In genomic region chr1:30823969-30824735, GRCh38 we compare ENCODE assay signal across 8 cellular contexts.
DNase-seq lines count a peak whose midpoint lies in the region; ATAC-seq, FAIRE-seq and TF ChIP-seq lines count a peak whose summit lies in the region.

No MANE protein-coding gene starts in this region.

- intact Hi-C loops in naive thymus-derived CD4-positive, alpha-beta T cell (cut with micrococcal nuclease): no loop called here

- CTCF ChIA-PET in naive thymus-derived CD4-positive, alpha-beta T cell (lab: Charles Lee): no interaction called here

- peak; percentile 90 for ATAC-seq in RWPE2 (ENCODE audit: low read depth)
- peak; percentile 85 for ATAC-seq in naive thymus-derived CD4-positive, alpha-beta T cell

- H3K4me3 ChIP-seq in RWPE2 (ENCODE audit: severe bottlenecking): peak overlapping the region; percentile 32
- no peak overlapping the region for H3K4me3 ChIP-seq in naive thymus-derived CD4-positive, alpha-beta T cell (ENCODE audit: low read length)

- no peaks in the 10 kb centered on the region for H3K36me3 ChIP-seq in RWPE2 (ENCODE audit: low read depth)
- H3K36me3 ChIP-seq in naive thymus-derived CD4-positive, alpha-beta T cell (ENCODE audit: control insufficient read depth in 2 of 3, insufficient read depth in 3 of 3, low read length in 3 of 3): no peaks in the 10 kb centered on the region

- peaks cover 0 to 5% (median 0%) of the 10 kb centered on the region in 5 donors for H3K36me3 Mint-ChIP-seq in naive thymus-derived CD4-positive, alpha-beta T cell

- no peaks in the 10 kb centered on the region for H3K9me3 Mint-ChIP-seq in naive thymus-derived CD4-positive, alpha-beta T cell

- FAIRE-seq in H54 (lab: Jason Lieb, UNC): peak; percentile 68

- no peak; the same call in 1 of the 2 replicates for TF ChIP-seq POLR2A in H54 (IDR thresholded peaks at IDR 0.05; ENCODE audit: low read depth, low read length)

- DNase-seq in DMS53 (lab: John Stamatoyannopoulos, UW) (peak; percentile 99), H54 (ENCODE audit: insufficient read length, low spot score) (peak; percentile 98), M059J (ENCODE audit: low read depth) (peak; percentile 99), RWPE2 (ENCODE audit: low spot score) (peak; percentile 96), fibroblast of peridontal ligament (ENCODE audit: extremely low read depth) (peak; percentile 100)
- peak; percentile 46 for DNase-seq in activated effector memory CD4-positive, alpha-beta T cell treated with Interleukin-2 at 50 U/mL for 16 hours
- peak in 6 of 9 donors; percentile 2 to 66 (median 10) for DNase-seq in naive thymus-derived CD4-positive, alpha-beta T cell
- DNase-seq in stimulated activated naive CD4-positive, alpha-beta T cell treated with Interleukin-2 at 50 U/mL for 16 hours (lab: John Stamatoyannopoulos, UW): peak; percentile 47

- H3K4me1 Mint-ChIP-seq in naive thymus-derived CD4-positive, alpha-beta T cell: peaks cover 9 to 24% (median 15%) of the 10 kb centered on the region in 7 donors

- peak overlapping the region in 2 of 9 donors; percentile 21 to 69 for H3K27ac Mint-ChIP-seq in naive thymus-derived CD4-positive, alpha-beta T cell

- H3K4me1 ChIP-seq in RWPE2 (ENCODE audit: insufficient read depth, poor library complexity, severe bottlenecking): peaks cover 8% of the 10 kb centered on the region
- H3K4me1 ChIP-seq in naive thymus-derived CD4-positive, alpha-beta T cell (ENCODE audit: control insufficient read depth in 2 of 2, insufficient read depth in 2 of 2, low read length in 2 of 2): peaks cover 0 to 10% of the 10 kb centered on the region in 2 donors

- H3K27ac ChIP-seq in RWPE2 (ENCODE audit: poor library complexity, severe bottlenecking): peak overlapping the region; percentile 66
- no peak overlapping the region for H3K27ac ChIP-seq in naive thymus-derived CD4-positive, alpha-beta T cell (ENCODE audit: low read depth, low read length)

- peaks cover 61 to 75% (median 63%) of the 10 kb centered on the region in 5 donors for H3K27me3 Mint-ChIP-seq in naive thymus-derived CD4-positive, alpha-beta T cell

- H3K27me3 ChIP-seq in RWPE2 (ENCODE audit: insufficient read depth, poor library complexity, severe bottlenecking): no peaks in the 10 kb centered on the region
- H3K27me3 ChIP-seq in naive thymus-derived CD4-positive, alpha-beta T cell (ENCODE audit: control insufficient read depth in 2 of 2, insufficient read depth in 2 of 2, low read length in 2 of 2): peaks cover 9 to 13% of the 10 kb centered on the region in 2 donors

- POLR2A ChIA-PET in naive thymus-derived CD4-positive, alpha-beta T cell (lab: Charles Lee): no interaction called here

- H3K9me3 ChIP-seq in RWPE2 (ENCODE audit: severe bottlenecking): no peaks in the 10 kb centered on the region
- no peaks in the 10 kb centered on the region for H3K9me3 ChIP-seq in naive thymus-derived CD4-positive, alpha-beta T cell (ENCODE audit: control insufficient read depth in 2 of 3, low read length in 3 of 3)

- H3K4me3 Mint-ChIP-seq in naive thymus-derived CD4-positive, alpha-beta T cell: peak overlapping the region; percentile 18 to 82 (median 74)

- TF ChIP-seq CTCF in RWPE2 (IDR thresholded peaks at IDR 0.05; ENCODE audit: poor library complexity, severe bottlenecking): no peak

Comparison
In these comparisons a context has a peak if more than half of its experiments do, and no peak if none do; other contexts are left out.
1. DNase-seq: peak in every context shown above with its lines; median percentile 100 in fibroblast of peridontal ligament; 99 in DMS53; 99 in M059J; 98 in H54; 96 in RWPE2; 47 in stimulated activated naive CD4-positive, alpha-beta T cell treated with Interleukin-2 at 50 U/mL for 16 hours; 46 in activated effector memory CD4-positive, alpha-beta T cell treated with Interleukin-2 at 50 U/mL for 16 hours; 10 in naive thymus-derived CD4-positive, alpha-beta T cell.